16 cellular contexts compared by ENCODE assay signal in the genomic region with DNA sequence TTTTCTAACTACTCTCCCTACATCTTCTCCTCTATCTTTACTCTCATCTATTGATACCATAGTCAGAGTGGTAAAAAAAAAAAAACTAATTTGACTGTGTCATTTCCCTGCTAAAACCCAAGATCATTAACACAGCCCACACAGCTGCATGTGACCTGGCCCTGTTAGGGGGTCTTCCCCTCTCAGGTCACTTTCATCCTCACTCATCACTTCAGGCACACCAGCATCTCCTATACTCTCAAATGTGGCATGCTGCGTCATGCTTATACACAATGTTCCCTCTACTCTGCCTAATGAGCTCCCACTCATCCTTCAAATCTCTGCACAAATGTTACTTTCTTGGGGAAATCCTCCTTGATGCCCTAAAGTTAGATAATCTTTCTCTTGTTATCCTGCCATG.
DNase-seq lines count a peak whose midpoint lies in the region; ATAC-seq and TF ChIP-seq lines count a peak whose summit lies in the region.
"Had no signal": no experiment of that assay in that cellular context is flagged by ENCODE, and none has a peak within 500 bp of the region (broad histone marks: within the 10 kb centered on the region; RNA-seq: fewer than 3 reads in every experiment).

No MANE protein-coding gene starts in this region.

- H3K27ac ChIP-seq in effector memory CD4-positive, alpha-beta T cell (ENCODE audit: insufficient read depth, low read length, poor library complexity, severe bottlenecking): no peak overlapping the region
- H3K27ac ChIP-seq in coronary artery: no peak overlapping the region
- H3K27ac ChIP-seq: BLaER1 treated with 17β-estradiol and CSF1 and Interleukin-3, amounts not matched to agents 10 nM and 100 nM; HL-60; sigmoid colon had no signal

- H3K36me3 Mint-ChIP-seq in stimulated activated effector memory CD8-positive, alpha-beta T cell treated with anti-CD3 and anti-CD28 coated beads, Interleukin-12 subunit alpha, Interleukin-12 subunit beta, amount 100 ng/mL, for 72 hours: no peaks in the 10 kb centered on the region

- H3K27me3 ChIP-seq in effector memory CD4-positive, alpha-beta T cell (replicated peaks; ENCODE audit: control insufficient read depth, insufficient read depth, low read length, poor library complexity, severe bottlenecking): no peaks in the 10 kb centered on the region
- H3K27me3 ChIP-seq: BLaER1 treated with 17β-estradiol and CSF1 and Interleukin-3, amounts not matched to agents 10 nM and 100 nM; sigmoid colon had no signal

- no peak overlapping the region for H3K4me3 Mint-ChIP-seq in stimulated activated effector memory CD8-positive, alpha-beta T cell treated with anti-CD3 and anti-CD28 coated beads, Interleukin-12 subunit alpha, Interleukin-12 subunit beta, amount 100 ng/mL, for 72 hours

- DNase-seq in stimulated activated effector memory CD8-positive, alpha-beta T cell treated with anti-CD3 and anti-CD28 coated beads, Interleukin-12 subunit alpha, Interleukin-12 subunit beta, amount 100 ng/mL, for 72 hours (ENCODE audit: low spot score in 2 of 2): no peak
- DNase-seq in effector memory CD4-positive, alpha-beta T cell: no peak
- DNase-seq in coronary artery (ENCODE audit: low spot score): no peak
- DNase-seq in activated CD8-positive, alpha-beta memory T cell treated with anti-CD3 and anti-CD28 coated beads, Interleukin-2, amount 50 U/mL, for 4 hours: no peak
- DNase-seq: effector CD8-positive, alpha-beta T cell; EL; GOT3; NCI-H1930; SHP77 treated with DMSO at 0.1 percent for 48 hours; sigmoid colon had no signal

- no peaks in the 10 kb centered on the region for H3K9me3 Mint-ChIP-seq in stimulated activated effector memory CD8-positive, alpha-beta T cell treated with anti-CD3 and anti-CD28 coated beads, Interleukin-12 subunit alpha, Interleukin-12 subunit beta, amount 100 ng/mL, for 72 hours
- H3K9me3 Mint-ChIP-seq: activated T-helper 2 cell treated with anti-CD3 and anti-CD28 coated beads, Interferon-gamma antibody, Interleukin-2, Interleukin-4, amounts not matched to agents 10 μg/mL and 5 μg/mL and 100 μg/mL, durations not matched to agents 14 hours and 24 hours and 36 hours had no signal

- peak; percentile 96 for ATAC-seq in GM18861 (IDR thresholded peaks at IDR 0.05; ENCODE audit: unreplicated experiment)
- ATAC-seq in GM21786 (IDR thresholded peaks at IDR 0.05; ENCODE audit: unreplicated experiment): peak; percentile 94
- ATAC-seq in HG03342 (IDR thresholded peaks at IDR 0.05; ENCODE audit: unreplicated experiment): peak; percentile 78
- ATAC-seq in stimulated activated effector memory CD8-positive, alpha-beta T cell treated with anti-CD3 and anti-CD28 coated beads, Interleukin-12 subunit alpha, Interleukin-12 subunit beta, amount 100 ng/mL, for 72 hours: peak; percentile 51

- H3K9me3 ChIP-seq in effector memory CD4-positive, alpha-beta T cell (ENCODE audit: control insufficient read depth, low read length): no peaks in the 10 kb centered on the region
- H3K9me3 ChIP-seq: sigmoid colon had no signal

- H3K4me3 ChIP-seq in effector memory CD4-positive, alpha-beta T cell (ENCODE audit: insufficient read depth, low read depth, low read length, poor library complexity, severe bottlenecking): no peak overlapping the region
- H3K4me3 ChIP-seq in coronary artery: no peak overlapping the region
- H3K4me3 ChIP-seq: BLaER1 treated with 17β-estradiol and CSF1 and Interleukin-3, amounts not matched to agents 10 nM and 100 nM; sigmoid colon had no signal

- H3K4me1 Mint-ChIP-seq in stimulated activated effector memory CD8-positive, alpha-beta T cell treated with anti-CD3 and anti-CD28 coated beads, Interleukin-12 subunit alpha, Interleukin-12 subunit beta, amount 100 ng/mL, for 72 hours: peaks cover 9% of the 10 kb centered on the region

- no peaks in the 10 kb centered on the region for H3K4me1 ChIP-seq in effector memory CD4-positive, alpha-beta T cell (ENCODE audit: control insufficient read depth, insufficient read depth, low read length, poor library complexity, severe bottlenecking)
- H3K4me1 ChIP-seq: sigmoid colon had no signal

- H3K36me3 ChIP-seq in effector memory CD4-positive, alpha-beta T cell (ENCODE audit: control insufficient read depth, insufficient read depth, low read length): no peaks in the 10 kb centered on the region
- H3K36me3 ChIP-seq: sigmoid colon had no signal

- no peak overlapping the region for H3K27ac Mint-ChIP-seq in stimulated activated effector memory CD8-positive, alpha-beta T cell treated with anti-CD3 and anti-CD28 coated beads, Interleukin-12 subunit alpha, Interleukin-12 subunit beta, amount 100 ng/mL, for 72 hours
- H3K27ac Mint-ChIP-seq: activated T-helper 2 cell treated with anti-CD3 and anti-CD28 coated beads, Interferon-gamma antibody, Interleukin-2, Interleukin-4, amounts not matched to agents 10 μg/mL and 5 μg/mL and 100 μg/mL, durations not matched to agents 14 hours and 24 hours and 36 hours had no signal

- no peak for TF ChIP-seq CTCF in coronary artery (IDR thresholded peaks at IDR 0.05)
